ENCODE assay signal across 21 cellular contexts in genomic region chr22:30754521-30754920, GRCh38.
"Had no signal": no experiment of that assay in that cellular context is flagged by ENCODE, and none has a peak within 500 bp of the region (broad histone marks: within the 10 kb centered on the region; RNA-seq: fewer than 3 reads in every experiment).

No MANE protein-coding gene starts in this region.

- H3K4me3 Mint-ChIP-seq: endodermal cell; naive thymus-derived CD4-positive, alpha-beta T cell; stimulated activated naive B cell treated with anti-CD40 and anti-IgM and Interleukin-4, amounts not matched to agents 10 μg/mL and 1 μg/mL and 100 μg/mL, for 72 hours; stimulated activated naive CD8-positive, alpha-beta T cell treated with anti-CD3 and anti-CD28 coated beads, Interleukin-15, amount 100 ng/mL, for 72 hours had no signal

- H3K36me3 ChIP-seq: colonic mucosa, left ventricle myocardium inferior, ovary, prostate gland, spleen, thoracic aorta, transverse colon had no signal

- H3K27me3 ChIP-seq: colonic mucosa, foreskin keratinocyte, ovary, spleen, transverse colon had no signal

- H3K27ac ChIP-seq: colonic mucosa, foreskin keratinocyte, left ventricle myocardium inferior, ovary, prostate gland, thoracic aorta, transverse colon had no signal

- DNase-seq: colonic mucosa; effector CD4-positive, alpha-beta T cell; endodermal cell; erythroblast; foreskin keratinocyte; kidney; left cardiac atrium; left ventricle myocardium inferior; mesendoderm; naive thymus-derived CD4-positive, alpha-beta T cell; ovary; spleen; stimulated activated CD4-positive, alpha-beta T cell treated with anti-CD3 and anti-CD28 coated beads, Interleukin-15, amount 100 ng/mL, for 24 hours; stimulated activated CD4-positive, alpha-beta T cell treated with anti-CD3 and anti-CD28 coated beads, Interleukin-1b, Interleukin-23, amount 100 ng/mL, for 48 hours; stimulated activated CD4-positive, alpha-beta T cell treated with anti-CD3 and anti-CD28 coated beads, Interleukin-4, amount 100 ng/mL, for 24 hours; stimulated activated naive B cell treated with anti-CD40 and anti-IgM and Interleukin-4, amounts not matched to agents 10 μg/mL and 1 μg/mL and 100 μg/mL, for 72 hours; stimulated activated naive CD8-positive, alpha-beta T cell treated with anti-CD3 and anti-CD28 coated beads, Interleukin-15, amount 100 ng/mL, for 72 hours; transverse colon had no signal

- H3K4me1 Mint-ChIP-seq: endodermal cell; stimulated activated naive B cell treated with anti-CD40 and anti-IgM and Interleukin-4, amounts not matched to agents 10 μg/mL and 1 μg/mL and 100 μg/mL, for 72 hours; stimulated activated naive CD8-positive, alpha-beta T cell treated with anti-CD3 and anti-CD28 coated beads, Interleukin-15, amount 100 ng/mL, for 72 hours had no signal

- FAIRE-seq: kidney had no signal

- H3K27me3 Mint-ChIP-seq: stimulated activated naive CD8-positive, alpha-beta T cell treated with anti-CD3 and anti-CD28 coated beads, Interleukin-15, amount 100 ng/mL, for 72 hours had no signal

- H3K9me3 ChIP-seq: colonic mucosa, left ventricle myocardium inferior, ovary, prostate gland, thoracic aorta, transverse colon had no signal

- H3K4me1 ChIP-seq: colonic mucosa, foreskin keratinocyte, left ventricle myocardium inferior, prostate gland, transverse colon had no signal

- H3K4me3 ChIP-seq: colonic mucosa, left ventricle myocardium inferior, lung, ovary, prostate gland, spleen, thoracic aorta, transverse colon had no signal

- H3K27ac Mint-ChIP-seq: endodermal cell; stimulated activated naive B cell treated with anti-CD40 and anti-IgM and Interleukin-4, amounts not matched to agents 10 μg/mL and 1 μg/mL and 100 μg/mL, for 72 hours had no signal
